20 cellular contexts compared by ENCODE assay signal in genomic region chr15:68561146-68561545, GRCh38. TPM values are rescaled to one million over a fixed set of nuclear protein-coding genes. Genes with fewer than 3 reads are reported as not detected.
DNase-seq lines count a peak whose midpoint lies in the region; ATAC-seq lines count a peak whose summit lies in the region.
"Had no signal": no experiment of that assay in that cellular context is flagged by ENCODE, and none has a peak within 500 bp of the region (broad histone marks: within the 10 kb centered on the region; RNA-seq: fewer than 3 reads in every experiment).

No MANE protein-coding gene starts in this region.

- H3K79me1 ChIP-seq in neuronal stem cell (ENCODE audit: low read depth, low read length), result no peaks in the 10 kb centered on the region

- ATAC-seq in GM19023 (IDR thresholded peaks at IDR 0.05; ENCODE audit: unreplicated experiment) (no peak), GM19452 (IDR thresholded peaks at IDR 0.05; ENCODE audit: unreplicated experiment) (no peak)
- ATAC-seq: HCT116 had no signal

- no peak overlapping the region for H3K14ac ChIP-seq in neuronal stem cell (ENCODE audit: low read length)

- H3K4me2 ChIP-seq in neuronal stem cell (ENCODE audit: insufficient read depth, low read length, poor library complexity, severe bottlenecking), result no peak overlapping the region

- peak overlapping the region; percentile 34 for H3K9ac ChIP-seq in neuronal stem cell (ENCODE audit: low read depth, low read length, poor library complexity)

- DNase-seq in DMS 273 (lab: John Stamatoyannopoulos, UW; ENCODE audit: unreplicated experiment) (peak; percentile 87), NCI-H2171 (lab: John Stamatoyannopoulos, UW) (peak; percentile 49), cerebellar nuclear complex (lab: John Stamatoyannopoulos, UW) (peak; percentile 37 to 52), neuronal stem cell (ENCODE audit: low spot score) (no peak), NCI-H1417 (lab: John Stamatoyannopoulos, UW) (no peak), DMS114 treated with DMSO at 0.1 percent for 48 hours (lab: John Stamatoyannopoulos, UW; ENCODE audit: unreplicated experiment) (no peak)
- DNase-seq: ACHN; activated CD4-positive, alpha-beta memory T cell treated with anti-CD3 and anti-CD28 coated beads, Interleukin-2, amount 10 ng/mL, durations not matched to agents 7 days and 5 days; activated CD4-positive, CD25-positive, alpha-beta regulatory T cell treated with anti-CD3 and anti-CD28 coated beads, Interleukin-2, amount 50 U/mL, for 72 hours; activated naive CD8-positive, alpha-beta T cell treated with anti-CD3 and anti-CD28 coated beads for 36 hours; COR-L47; DMS79 treated with DMSO at 0.1 percent for 48 hours; left ventricle myocardium inferior; naive B cell; NCI-H1105; stomach; thyroid gland had no signal

- peaks cover 0 to 24% (median 8%) of the 10 kb centered on the region in 3 experiments for H3K27me3 ChIP-seq in neuronal stem cell (ENCODE audit: control insufficient read depth in 3 of 3, insufficient read depth in 3 of 3, low read depth in 1 of 3, low read length in 3 of 3)
- H3K27me3 ChIP-seq: thyroid gland had no signal

- no CpG with 5 or more reads among the region's 10 CpGs for WGBS in neuronal stem cell (ENCODE audit: extremely low coverage in 2 of 2, insufficient read length in 2 of 2, insufficient replicate concordance in 1 of 2), 2 donors

- H2BK12ac ChIP-seq in neuronal stem cell (ENCODE audit: low read length), result no peak overlapping the region

- H3K36me3 ChIP-seq in neuronal stem cell (replicated peaks in 1 of 2; ENCODE audit: control insufficient read depth in 2 of 2, insufficient read depth in 2 of 2, low read length in 2 of 2), result no peaks in the 10 kb centered on the region
- H3K36me3 ChIP-seq: left ventricle myocardium inferior, stomach, thyroid gland had no signal

- H2BK15ac ChIP-seq in neuronal stem cell (ENCODE audit: low read length), result no peak overlapping the region

- H3K18ac ChIP-seq in neuronal stem cell (ENCODE audit: low read length), result no peak overlapping the region

- peak overlapping the region; percentile 0 for H2AFZ ChIP-seq in neuronal stem cell (ENCODE audit: low read length)

- H4K8ac ChIP-seq in neuronal stem cell (ENCODE audit: low read depth, low read length), result no peak overlapping the region

- H3K4ac ChIP-seq in neuronal stem cell (ENCODE audit: low read length), result peak overlapping the region; percentile 19

- no peak overlapping the region for H2BK5ac ChIP-seq in neuronal stem cell (ENCODE audit: low read length)

- no peak overlapping the region for H3K27ac ChIP-seq in neuronal stem cell (replicated peaks; ENCODE audit: low read length)
- H3K27ac ChIP-seq: left ventricle myocardium inferior, stomach, thyroid gland had no signal

- H3K4me1 ChIP-seq in neuronal stem cell (ENCODE audit: control insufficient read depth in 2 of 2, insufficient read depth in 1 of 2, low read depth in 1 of 2, low read length in 2 of 2), result peaks cover 11 to 16% of the 10 kb centered on the region in 2 donors

- H4K91ac ChIP-seq in neuronal stem cell (ENCODE audit: low read depth, low read length, poor library complexity), result no peak overlapping the region

- no peaks in the 10 kb centered on the region for H3K9me3 ChIP-seq in neuronal stem cell (replicated peaks in 1 of 2; ENCODE audit: control insufficient read depth in 2 of 2, insufficient read depth in 1 of 2, low read depth in 1 of 2, low read length in 2 of 2)
- H3K9me3 ChIP-seq: left ventricle myocardium inferior, stomach, thyroid gland had no signal

- H2AK5ac ChIP-seq in neuronal stem cell (ENCODE audit: low read depth, low read length), result peak overlapping the region; percentile 33

- H3K23ac ChIP-seq in neuronal stem cell (ENCODE audit: low read depth, low read length, poor library complexity), result no peak overlapping the region

- no peak overlapping the region for H2BK120ac ChIP-seq in neuronal stem cell (ENCODE audit: low read depth, low read length)

- no peak overlapping the region for H3K4me3 ChIP-seq in neuronal stem cell (ENCODE audit: low read length in 2 of 2)
- H3K4me3 ChIP-seq: left ventricle myocardium inferior, stomach, thyroid gland had no signal

RNA-seq across cellular contexts. Expression of gene CORO2B, which starts 17.6 kb away (rescaled TPM):
- 6.9 TPM for polyA plus RNA-seq in neuronal stem cell (2013, experiment 1 of 2)
- 6.8 TPM for polyA plus RNA-seq in neuronal stem cell (2013, experiment 2 of 2)

Comparison
In these comparisons a context has a peak if more than half of its experiments do, and no peak if none do; other contexts are left out.
1. DNase-seq: peak in DMS 273 (single experiment), NCI-H2171 (single experiment) and cerebellar nuclear complex (2 of 2); none in neuronal stem cell (single experiment), NCI-H1417 (0 of 3) and DMS114 treated with DMSO at 0.1 percent for 48 hours (single experiment).